ENCODE assay signal across 8 cellular contexts in the genomic region with DNA sequence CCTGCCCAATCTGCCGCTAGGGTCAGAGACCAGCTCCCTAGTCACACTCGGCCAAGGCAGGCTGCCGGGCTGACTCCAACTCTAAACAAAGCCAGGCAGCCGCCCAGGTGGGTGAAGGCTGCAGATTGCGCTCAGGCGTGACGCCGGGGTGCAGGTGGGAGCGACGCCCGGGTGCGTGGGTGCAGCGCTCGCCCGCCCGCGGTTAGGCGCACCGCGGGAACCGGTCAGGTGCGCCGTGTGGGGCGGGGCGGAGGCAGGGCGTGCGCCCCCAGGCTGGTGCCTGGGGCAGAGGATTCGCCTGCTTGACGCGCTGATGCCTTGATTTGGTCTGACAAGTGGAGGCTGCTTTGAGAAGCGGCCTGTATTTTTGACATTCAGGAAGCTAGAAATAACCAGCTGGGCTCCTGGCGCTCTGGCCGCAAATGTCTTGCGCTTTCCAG.
A peak's percentile ranks its signal among the peaks of the same experiment; 100 is the strongest.
DNase-seq lines count a peak whose midpoint lies in the region; ATAC-seq and TF ChIP-seq lines count a peak whose summit lies in the region.

No MANE protein-coding gene starts in this region.

- peaks cover 44% of the 10 kb centered on the region for H3K27me3 Mint-ChIP-seq in activated CD4-positive, alpha-beta memory T cell treated with anti-CD3 and anti-CD28 coated beads, Interleukin-2, amount 10 ng/mL, durations not matched to agents 7 days and 5 days
- peaks cover 10% of the 10 kb centered on the region for H3K27me3 Mint-ChIP-seq in neural progenitor cell (ENCODE audit: insufficient read depth, low read depth)

- H3K36me3 ChIP-seq in DOHH2 (ENCODE audit: control insufficient read depth, low read length) (no peaks in the 10 kb centered on the region; the same call in 1 of the 2 replicates), HUES6 (ENCODE audit: control insufficient read depth, insufficient read depth, low read length) (no peaks in the 10 kb centered on the region), neural progenitor cell (no peaks in the 10 kb centered on the region)

- no peak overlapping the region for H3K9ac ChIP-seq in HUES6 (ENCODE audit: low read length)
- no peak overlapping the region for H3K9ac ChIP-seq in neural progenitor cell

- no peak overlapping the region for H3K27ac Mint-ChIP-seq in activated CD4-positive, alpha-beta memory T cell treated with anti-CD3 and anti-CD28 coated beads, Interleukin-2, amount 10 ng/mL, durations not matched to agents 7 days and 5 days
- H3K27ac Mint-ChIP-seq in neural progenitor cell, result peak overlapping the region; percentile 28

- CTCF ChIA-PET in activated CD4-positive, alpha-beta memory T cell treated with anti-CD3 and anti-CD28 coated beads, Interleukin-2, amount 10 ng/mL, durations not matched to agents 7 days and 5 days (lab: Charles Lee), result interaction anchor here (0.6 to 2.2 kb wide), 2 partner anchors 118 to 126 kb away, joined by 3 to 6 read pairs; a partner anchor contains a TSS

- peak; percentile 47 for DNase-seq in activated CD4-positive, alpha-beta memory T cell treated with anti-CD3 and anti-CD28 coated beads, Interleukin-2, amount 10 ng/mL, durations not matched to agents 7 days and 5 days
- peak; percentile 57 for DNase-seq in epithelial cell of esophagus (ENCODE audit: low read depth)
- peak; percentile 58 for DNase-seq in neural progenitor cell (ENCODE audit: low spot score)
- DNase-seq in MV-4-11 (lab: John Stamatoyannopoulos, UW), result no peak
- DNase-seq in OCI-M2 (lab: John Stamatoyannopoulos, UW; ENCODE audit: unreplicated experiment), result no peak

- no peaks in the 10 kb centered on the region for H4K20me1 ChIP-seq in DOHH2 (ENCODE audit: control insufficient read depth, insufficient read depth, low read depth, low read length)
- no peaks in the 10 kb centered on the region for H4K20me1 ChIP-seq in neural progenitor cell (ENCODE audit: low read depth)

- peaks cover 8% of the 10 kb centered on the region for H3K9me3 Mint-ChIP-seq in activated CD4-positive, alpha-beta memory T cell treated with anti-CD3 and anti-CD28 coated beads, Interleukin-2, amount 10 ng/mL, durations not matched to agents 7 days and 5 days
- H3K9me3 Mint-ChIP-seq in neural progenitor cell, result no peaks in the 10 kb centered on the region

- H3K4me3 ChIP-seq in DOHH2 (ENCODE audit: low read length) (peak overlapping the region; percentile 72), HUES6 (ENCODE audit: low read depth, low read length) (peak overlapping the region; percentile 61), epithelial cell of esophagus (ENCODE audit: low read length) (no peak overlapping the region), neural progenitor cell (peak overlapping the region; percentile 56)

- H3K4me2 ChIP-seq in DOHH2 (ENCODE audit: low read length) (peak overlapping the region; percentile 98), neural progenitor cell (peak overlapping the region; percentile 90)

- H3F3A ChIP-seq in DOHH2 (ENCODE audit: control insufficient read depth, insufficient read depth) (no peaks in the 10 kb centered on the region; the same call in none of the 2 replicates), neural progenitor cell (ENCODE audit: low read depth) (peaks cover 18% of the 10 kb centered on the region)

- H3K27me3 ChIP-seq in DOHH2 (ENCODE audit: control insufficient read depth, low read length) (no peaks in the 10 kb centered on the region), HUES6 (ENCODE audit: control insufficient read depth, insufficient read depth, low read length) (peaks cover 14% of the 10 kb centered on the region), neural progenitor cell (peaks cover 18% of the 10 kb centered on the region)

- peak overlapping the region; percentile 99 for H2AFZ ChIP-seq in neural progenitor cell (replicated peaks)

- POLR2A ChIA-PET in activated CD4-positive, alpha-beta memory T cell treated with anti-CD3 and anti-CD28 coated beads, Interleukin-2, amount 10 ng/mL, durations not matched to agents 7 days and 5 days (lab: Charles Lee), result interaction anchor here (1.0 to 3.1 kb wide), 8 partner anchors 9 to 130 kb away, joined by 3 to 15 read pairs (median 3); a partner anchor contains a TSS

- TF ChIP-seq CTCF in DOHH2 (IDR thresholded peaks at IDR 0.05; ENCODE audit: low read depth, low read length, poor library complexity, severe bottlenecking), result peak; percentile 48
- TF ChIP-seq CTCF in epithelial cell of esophagus (IDR thresholded peaks at IDR 0.05; ENCODE audit: insufficient read depth, low read depth, low read length, missing control alignments), result no peak
- TF ChIP-seq CTCF in neural progenitor cell (IDR thresholded peaks at IDR 0.05), result peak; percentile 31

- H3K9me2 ChIP-seq in DOHH2 (replicated peaks; ENCODE audit: control insufficient read depth, low read length), result no peaks in the 10 kb centered on the region

- H3K79me2 ChIP-seq in DOHH2 (ENCODE audit: control insufficient read depth, low read length) (no peaks in the 10 kb centered on the region), neural progenitor cell (ENCODE audit: low read depth) (no peaks in the 10 kb centered on the region)

- H3K4me1 Mint-ChIP-seq in activated CD4-positive, alpha-beta memory T cell treated with anti-CD3 and anti-CD28 coated beads, Interleukin-2, amount 10 ng/mL, durations not matched to agents 7 days and 5 days, result peaks cover 55% of the 10 kb centered on the region
- H3K4me1 Mint-ChIP-seq in neural progenitor cell, result peaks cover 33% of the 10 kb centered on the region

- ATAC-seq in GM21381 (IDR thresholded peaks at IDR 0.05; ENCODE audit: unreplicated experiment), result peak; percentile 79

- no peaks in the 10 kb centered on the region for H3K9me3 ChIP-seq in DOHH2 (ENCODE audit: control insufficient read depth, insufficient read depth, low read length)
- no peaks in the 10 kb centered on the region for H3K9me3 ChIP-seq in HUES6 (ENCODE audit: control insufficient read depth, insufficient read depth, low read depth, low read length)
- no peaks in the 10 kb centered on the region for H3K9me3 ChIP-seq in neural progenitor cell (ENCODE audit: low read depth)

- H3K4me3 Mint-ChIP-seq in activated CD4-positive, alpha-beta memory T cell treated with anti-CD3 and anti-CD28 coated beads, Interleukin-2, amount 10 ng/mL, durations not matched to agents 7 days and 5 days, result peak overlapping the region; percentile 11
- H3K4me3 Mint-ChIP-seq in neural progenitor cell, result peak overlapping the region; percentile 42

- peaks cover 86% of the 10 kb centered on the region for H3K4me1 ChIP-seq in DOHH2 (ENCODE audit: control insufficient read depth, low read length)
- H3K4me1 ChIP-seq in HUES6 (ENCODE audit: control insufficient read depth, insufficient read depth, low read length), result peaks cover 41% of the 10 kb centered on the region
- peaks cover 36% of the 10 kb centered on the region for H3K4me1 ChIP-seq in neural progenitor cell

- H3K36me3 Mint-ChIP-seq in activated CD4-positive, alpha-beta memory T cell treated with anti-CD3 and anti-CD28 coated beads, Interleukin-2, amount 10 ng/mL, durations not matched to agents 7 days and 5 days (ENCODE audit: low read depth), result peaks cover 9% of the 10 kb centered on the region
- no peaks in the 10 kb centered on the region for H3K36me3 Mint-ChIP-seq in neural progenitor cell

- peak overlapping the region; percentile 94 for H3K27ac ChIP-seq in DOHH2 (ENCODE audit: low read depth, low read length)
- H3K27ac ChIP-seq in HUES6 (ENCODE audit: low read depth, low read length), result no peak overlapping the region
- no peak overlapping the region for H3K27ac ChIP-seq in neural progenitor cell

Comparison
In these comparisons a context has a peak if more than half of its experiments do, and no peak if none do; other contexts are left out.
1. DNase-seq: peak in activated CD4-positive, alpha-beta memory T cell treated with anti-CD3 and anti-CD28 coated beads, Interleukin-2, amount 10 ng/mL, durations not matched to agents 7 days and 5 days (single experiment), epithelial cell of esophagus (single experiment) and neural progenitor cell (single experiment); none in MV-4-11 (single experiment) and OCI-M2 (single experiment).